In genomic region chr12:111190741-111191526, GRCh38 we compare ENCODE assay signal across 34 cellular contexts.
"Had no signal": no experiment of that assay in that cellular context is flagged by ENCODE, and none has a peak within 500 bp of the region (broad histone marks: within the 10 kb centered on the region; RNA-seq: fewer than 3 reads in every experiment).

No MANE protein-coding gene starts in this region.

- H3K4me1 Mint-ChIP-seq: activated B cell treated with CpG ODN at 0.5 μM for 24 hours; activated CD4-positive, alpha-beta T cell treated with anti-CD3 and anti-CD28 coated beads, Interleukin-2, amount 10 ng/mL, durations not matched to agents 24 days and 14 days; activated CD8-positive, alpha-beta memory T cell treated with anti-CD3 and anti-CD28 coated beads, Interleukin-2, amount 10 ng/mL, durations not matched to agents 7 days and 5 days; activated naive CD4-positive, alpha-beta T cell treated with anti-CD3 and anti-CD28 coated beads, Interleukin-2, amount 10 ng/mL, durations not matched to agents 7 days and 5 days; activated naive CD4-positive, alpha-beta T cell treated with anti-CD3 and anti-CD28 coated beads, Interleukin-2, amount 50 U/mL, for 24 hours; activated naive CD8-positive, alpha-beta T cell treated with anti-CD3 and anti-CD28 coated beads, Interleukin-2, amount 10 ng/mL, durations not matched to agents 7 days and 5 days; activated naive CD8-positive, alpha-beta T cell treated with anti-CD3 and anti-CD28 coated beads, Interleukin-2, amount 50 U/mL, for 24 hours; central memory CD8-positive, alpha-beta T cell; T-cell; T-helper 17 cell had no signal

- H3K9me3 ChIP-seq: ascending aorta had no signal

- H3K27ac Mint-ChIP-seq: activated B cell treated with CpG ODN at 0.5 μM for 24 hours; activated CD4-positive, alpha-beta memory T cell treated with anti-CD3 and anti-CD28 coated beads for 36 hours; activated CD4-positive, alpha-beta T cell treated with anti-CD3 and anti-CD28 coated beads, Interleukin-2, amount 10 ng/mL, durations not matched to agents 24 days and 14 days; activated CD8-positive, alpha-beta memory T cell treated with anti-CD3 and anti-CD28 coated beads, Interleukin-2, amount 10 ng/mL, durations not matched to agents 7 days and 5 days; activated CD8-positive, alpha-beta T cell treated with anti-CD3 and anti-CD28 coated beads, Interleukin-2, amount 10 ng/mL, durations not matched to agents 7 days and 5 days; activated naive CD4-positive, alpha-beta T cell treated with anti-CD3 and anti-CD28 coated beads, Interleukin-2, amount 10 ng/mL, durations not matched to agents 7 days and 5 days; activated naive CD4-positive, alpha-beta T cell treated with anti-CD3 and anti-CD28 coated beads, Interleukin-2, amount 50 U/mL, for 24 hours; activated naive CD8-positive, alpha-beta T cell; activated naive CD8-positive, alpha-beta T cell treated with anti-CD3 and anti-CD28 coated beads, Interleukin-2, amount 10 ng/mL, durations not matched to agents 7 days and 5 days; activated naive CD8-positive, alpha-beta T cell treated with anti-CD3 and anti-CD28 coated beads, Interleukin-2, amount 50 U/mL, for 24 hours; activated T-cell treated with anti-CD3 and anti-CD28 coated beads, Interleukin-2, amount 50 U/mL, for 24 hours; activated T-helper 2 cell treated with anti-CD3 and anti-CD28 coated beads, Interferon-gamma antibody, Interleukin-2, Interleukin-4, amounts not matched to agents 10 μg/mL and 5 μg/mL and 100 μg/mL, durations not matched to agents 14 hours and 24 hours and 36 hours; T-cell; T-helper 17 cell had no signal

- H3K36me3 Mint-ChIP-seq: activated CD4-positive, alpha-beta memory T cell treated with anti-CD3 and anti-CD28 coated beads for 36 hours; activated CD8-positive, alpha-beta memory T cell treated with anti-CD3 and anti-CD28 coated beads, Interleukin-2, amount 10 ng/mL, durations not matched to agents 7 days and 5 days; activated naive CD4-positive, alpha-beta T cell treated with anti-CD3 and anti-CD28 coated beads, Interleukin-2, amount 10 ng/mL, durations not matched to agents 7 days and 5 days; activated naive CD4-positive, alpha-beta T cell treated with anti-CD3 and anti-CD28 coated beads, Interleukin-2, amount 50 U/mL, for 24 hours; activated naive CD8-positive, alpha-beta T cell; activated naive CD8-positive, alpha-beta T cell treated with anti-CD3 and anti-CD28 coated beads, Interleukin-2, amount 10 ng/mL, durations not matched to agents 7 days and 5 days; brain; T-cell had no signal

- H3K4me1 ChIP-seq: ascending aorta had no signal

- FAIRE-seq: bronchial epithelial cell, TTC549 had no signal

- H3K27ac ChIP-seq: ascending aorta, cardiac muscle cell, VCaP had no signal

- H3K27me3 Mint-ChIP-seq: activated CD4-positive, alpha-beta memory T cell treated with anti-CD3 and anti-CD28 coated beads for 36 hours; activated naive CD4-positive, alpha-beta T cell treated with anti-CD3 and anti-CD28 coated beads, Interleukin-2, amount 50 U/mL, for 24 hours; activated naive CD8-positive, alpha-beta T cell had no signal

- H3K9me3 Mint-ChIP-seq: activated CD4-positive, alpha-beta memory T cell treated with anti-CD3 and anti-CD28 coated beads for 36 hours; activated CD4-positive, alpha-beta T cell treated with anti-CD3 and anti-CD28 coated beads, Interleukin-2, amount 10 ng/mL, durations not matched to agents 24 days and 14 days; activated naive CD4-positive, alpha-beta T cell treated with anti-CD3 and anti-CD28 coated beads, Interleukin-2, amount 10 ng/mL, durations not matched to agents 7 days and 5 days; activated naive CD4-positive, alpha-beta T cell treated with anti-CD3 and anti-CD28 coated beads, Interleukin-2, amount 50 U/mL, for 24 hours; activated naive CD8-positive, alpha-beta T cell treated with anti-CD3 and anti-CD28 coated beads, Interleukin-2, amount 10 ng/mL, durations not matched to agents 7 days and 5 days; activated naive CD8-positive, alpha-beta T cell treated with anti-CD3 and anti-CD28 coated beads, Interleukin-2, amount 50 U/mL, for 24 hours; activated T-cell treated with anti-CD3 and anti-CD28 coated beads, Interleukin-2, amount 50 U/mL, for 24 hours; activated T-helper 2 cell treated with anti-CD3 and anti-CD28 coated beads, Interferon-gamma antibody, Interleukin-2, Interleukin-4, amounts not matched to agents 10 μg/mL and 5 μg/mL and 100 μg/mL, durations not matched to agents 14 hours and 24 hours and 36 hours; central memory CD8-positive, alpha-beta T cell; T-cell had no signal

- H3K36me3 ChIP-seq: ascending aorta, cardiac muscle cell had no signal

- H3K4me3 Mint-ChIP-seq: activated B cell treated with CpG ODN at 0.5 μM for 24 hours; activated CD4-positive, alpha-beta memory T cell treated with anti-CD3 and anti-CD28 coated beads for 36 hours; activated CD4-positive, alpha-beta T cell treated with anti-CD3 and anti-CD28 coated beads, Interleukin-2, amount 10 ng/mL, durations not matched to agents 24 days and 14 days; activated CD8-positive, alpha-beta memory T cell treated with anti-CD3 and anti-CD28 coated beads, Interleukin-2, amount 10 ng/mL, durations not matched to agents 7 days and 5 days; activated CD8-positive, alpha-beta T cell treated with anti-CD3 and anti-CD28 coated beads, Interleukin-2, amount 10 ng/mL, durations not matched to agents 7 days and 5 days; activated naive CD4-positive, alpha-beta T cell treated with anti-CD3 and anti-CD28 coated beads, Interleukin-2, amount 10 ng/mL, durations not matched to agents 7 days and 5 days; activated naive CD4-positive, alpha-beta T cell treated with anti-CD3 and anti-CD28 coated beads, Interleukin-2, amount 50 U/mL, for 24 hours; activated naive CD8-positive, alpha-beta T cell; activated naive CD8-positive, alpha-beta T cell treated with anti-CD3 and anti-CD28 coated beads, Interleukin-2, amount 10 ng/mL, durations not matched to agents 7 days and 5 days; activated naive CD8-positive, alpha-beta T cell treated with anti-CD3 and anti-CD28 coated beads, Interleukin-2, amount 50 U/mL, for 24 hours; activated T-cell treated with anti-CD3 and anti-CD28 coated beads, Interleukin-2, amount 50 U/mL, for 24 hours; brain; central memory CD8-positive, alpha-beta T cell; T-cell; T-helper 17 cell had no signal

- H3K4me3 ChIP-seq: ascending aorta, cardiac muscle cell had no signal

- DNase-seq: activated B cell treated with CpG ODN at 0.5 μM for 24 hours; activated CD4-positive, alpha-beta memory T cell treated with anti-CD3 and anti-CD28 coated beads for 36 hours; activated CD4-positive, alpha-beta T cell treated with anti-CD3 and anti-CD28 coated beads for 4 hours; activated CD4-positive, alpha-beta T cell treated with anti-CD3 and anti-CD28 coated beads, Interleukin-2, amount 10 ng/mL, durations not matched to agents 24 days and 14 days; activated CD4-positive, alpha-beta T cell treated with anti-CD3 and anti-CD28 coated beads, Interleukin-2, amount 50 U/mL, for 1 hour; activated CD4-positive, alpha-beta T cell treated with anti-CD3 and anti-CD28 coated beads, Interleukin-2, amount 50 U/mL, for 4 hours; activated CD4-positive, CD25-positive, alpha-beta regulatory T cell treated with anti-CD3 and anti-CD28 coated beads, Interleukin-2, amount 50 U/mL, for 72 hours; activated CD8-positive, alpha-beta memory T cell treated with anti-CD3 and anti-CD28 coated beads for 24 hours; activated CD8-positive, alpha-beta memory T cell treated with anti-CD3 and anti-CD28 coated beads, Interleukin-2, amount 10 ng/mL, durations not matched to agents 7 days and 5 days; activated CD8-positive, alpha-beta memory T cell treated with anti-CD3 and anti-CD28 coated beads, Interleukin-2, amount 50 U/mL, for 48 hours; activated CD8-positive, alpha-beta T cell treated with anti-CD3 and anti-CD28 coated beads, Interleukin-2, amount 10 ng/mL, durations not matched to agents 7 days and 5 days; activated effector memory CD4-positive, alpha-beta T cell treated with Interleukin-2 at 50 U/mL for 16 hours; activated gamma-delta T cell; activated naive CD4-positive, alpha-beta T cell treated with anti-CD3 and anti-CD28 coated beads, Interleukin-2, amount 10 ng/mL, durations not matched to agents 7 days and 5 days; activated naive CD8-positive, alpha-beta T cell treated with anti-CD3 and anti-CD28 coated beads, Interleukin-2, amount 10 ng/mL, durations not matched to agents 7 days and 5 days; activated naive CD8-positive, alpha-beta T cell treated with anti-CD3 and anti-CD28 coated beads, Interleukin-2, amount 50 U/mL, for 24 hours; activated T-cell treated with anti-CD3 and anti-CD28 coated beads, Interleukin-2, amount 50 U/mL, for 24 hours; activated T-cell treated with anti-CD3 and anti-CD28 coated beads, Interleukin-2, amount 50 U/mL, for 48 hours; amygdala; anterior cingulate cortex; caudate nucleus; T-cell; T-helper 17 cell; T-helper 9 cell had no signal

- ATAC-seq: activated CD8-positive, alpha-beta memory T cell treated with anti-CD3 and anti-CD28 coated beads, Interleukin-2, amount 10 ng/mL, durations not matched to agents 7 days and 5 days; activated CD8-positive, alpha-beta T cell treated with anti-CD3 and anti-CD28 coated beads, Interleukin-2, amount 10 ng/mL, durations not matched to agents 7 days and 5 days; activated naive CD8-positive, alpha-beta T cell treated with anti-CD3 and anti-CD28 coated beads, Interleukin-2, amount 50 U/mL, for 24 hours; T-cell; T-helper 17 cell had no signal

- H3K27me3 ChIP-seq: ascending aorta, cardiac muscle cell had no signal
